In genomic region chr1:214558002-214558770, GRCh38 we compare ENCODE assay signal across 1 cellular context.
TF ChIP-seq lines count a peak whose summit lies in the region.

No MANE protein-coding gene starts in this region.

TF ChIP-seq in HepG2, 621 proteins besides CTCF, POLR2A, EP300 and RAD21:
- TF ChIP-seq, protein P1, sequence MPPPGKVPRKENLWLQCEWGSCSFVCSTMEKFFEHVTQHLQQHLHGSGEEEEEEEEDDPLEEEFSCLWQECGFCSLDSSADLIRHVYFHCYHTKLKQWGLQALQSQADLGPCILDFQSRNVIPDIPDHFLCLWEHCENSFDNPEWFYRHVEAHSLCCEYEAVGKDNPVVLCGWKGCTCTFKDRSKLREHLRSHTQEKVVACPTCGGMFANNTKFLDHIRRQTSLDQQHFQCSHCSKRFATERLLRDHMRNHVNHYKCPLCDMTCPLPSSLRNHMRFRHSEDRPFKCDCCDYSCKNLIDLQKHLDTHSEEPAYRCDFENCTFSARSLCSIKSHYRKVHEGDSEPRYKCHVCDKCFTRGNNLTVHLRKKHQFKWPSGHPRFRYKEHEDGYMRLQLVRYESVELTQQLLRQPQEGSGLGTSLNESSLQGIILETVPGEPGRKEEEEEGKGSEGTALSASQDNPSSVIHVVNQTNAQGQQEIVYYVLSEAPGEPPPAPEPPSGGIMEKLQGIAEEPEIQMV (CRISPR knock-in tag; IDR thresholded peaks at IDR 0.05; ENCODE audit: low read depth) = no peak
- TF ChIP-seq FOXO1 (CRISPR knock-in tag; IDR thresholded peaks at IDR 0.05) (no peak), MED1 (CRISPR knock-in tag; IDR thresholded peaks at IDR 0.05) (no peak), ZNF333 (CRISPR knock-in tag; IDR thresholded peaks at IDR 0.05; ENCODE audit: borderline replicate concordance) (no peak), SYNCRIP (IDR thresholded peaks at IDR 0.05; ENCODE audit: insufficient read depth, low read depth, low read length) (no peak), ZGPAT (CRISPR knock-in tag; IDR thresholded peaks at IDR 0.05) (no peak), ZBTB1 (CRISPR knock-in tag; IDR thresholded peaks at IDR 0.05; ENCODE audit: borderline replicate concordance) (no peak), ESRRA (CRISPR knock-in tag; IDR thresholded peaks at IDR 0.05; ENCODE audit: low read depth) (no peak), ZNF296 (CRISPR knock-in tag; conservative IDR thresholded peaks at IDR 0.05) (no peak), ZNF138 (CRISPR knock-in tag; IDR thresholded peaks at IDR 0.05; ENCODE audit: low read depth) (no peak), PAF1 (CRISPR knock-in tag; IDR thresholded peaks at IDR 0.05) (no peak), ATF3 (CRISPR knock-in tag; IDR thresholded peaks at IDR 0.05) (no peak), MAFG (CRISPR knock-in tag; IDR thresholded peaks at IDR 0.05) (no peak), ZBTB7B (CRISPR knock-in tag; IDR thresholded peaks at IDR 0.05) (no peak)
- TF ChIP-seq, protein P2, sequence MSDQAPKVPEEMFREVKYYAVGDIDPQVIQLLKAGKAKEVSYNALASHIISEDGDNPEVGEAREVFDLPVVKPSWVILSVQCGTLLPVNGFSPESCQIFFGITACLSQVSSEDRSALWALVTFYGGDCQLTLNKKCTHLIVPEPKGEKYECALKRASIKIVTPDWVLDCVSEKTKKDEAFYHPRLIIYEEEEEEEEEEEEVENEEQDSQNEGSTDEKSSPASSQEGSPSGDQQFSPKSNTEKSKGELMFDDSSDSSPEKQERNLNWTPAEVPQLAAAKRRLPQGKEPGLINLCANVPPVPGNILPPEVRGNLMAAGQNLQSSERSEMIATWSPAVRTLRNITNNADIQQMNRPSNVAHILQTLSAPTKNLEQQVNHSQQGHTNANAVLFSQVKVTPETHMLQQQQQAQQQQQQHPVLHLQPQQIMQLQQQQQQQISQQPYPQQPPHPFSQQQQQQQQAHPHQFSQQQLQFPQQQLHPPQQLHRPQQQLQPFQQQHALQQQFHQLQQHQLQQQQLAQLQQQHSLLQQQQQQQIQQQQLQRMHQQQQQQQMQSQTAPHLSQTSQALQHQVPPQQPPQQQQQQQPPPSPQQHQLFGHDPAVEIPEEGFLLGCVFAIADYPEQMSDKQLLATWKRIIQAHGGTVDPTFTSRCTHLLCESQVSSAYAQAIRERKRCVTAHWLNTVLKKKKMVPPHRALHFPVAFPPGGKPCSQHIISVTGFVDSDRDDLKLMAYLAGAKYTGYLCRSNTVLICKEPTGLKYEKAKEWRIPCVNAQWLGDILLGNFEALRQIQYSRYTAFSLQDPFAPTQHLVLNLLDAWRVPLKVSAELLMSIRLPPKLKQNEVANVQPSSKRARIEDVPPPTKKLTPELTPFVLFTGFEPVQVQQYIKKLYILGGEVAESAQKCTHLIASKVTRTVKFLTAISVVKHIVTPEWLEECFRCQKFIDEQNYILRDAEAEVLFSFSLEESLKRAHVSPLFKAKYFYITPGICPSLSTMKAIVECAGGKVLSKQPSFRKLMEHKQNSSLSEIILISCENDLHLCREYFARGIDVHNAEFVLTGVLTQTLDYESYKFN (CRISPR knock-in tag; conservative IDR thresholded peaks at IDR 0.05) = no peak
- TF ChIP-seq, protein P3, sequence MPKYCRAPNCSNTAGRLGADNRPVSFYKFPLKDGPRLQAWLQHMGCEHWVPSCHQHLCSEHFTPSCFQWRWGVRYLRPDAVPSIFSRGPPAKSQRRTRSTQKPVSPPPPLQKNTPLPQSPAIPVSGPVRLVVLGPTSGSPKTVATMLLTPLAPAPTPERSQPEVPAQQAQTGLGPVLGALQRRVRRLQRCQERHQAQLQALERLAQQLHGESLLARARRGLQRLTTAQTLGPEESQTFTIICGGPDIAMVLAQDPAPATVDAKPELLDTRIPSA (CRISPR knock-in tag; IDR thresholded peaks at IDR 0.05; ENCODE audit: borderline replicate concordance) = no peak
